ENCODE assay signal across 11 cellular contexts in the genomic region with DNA sequence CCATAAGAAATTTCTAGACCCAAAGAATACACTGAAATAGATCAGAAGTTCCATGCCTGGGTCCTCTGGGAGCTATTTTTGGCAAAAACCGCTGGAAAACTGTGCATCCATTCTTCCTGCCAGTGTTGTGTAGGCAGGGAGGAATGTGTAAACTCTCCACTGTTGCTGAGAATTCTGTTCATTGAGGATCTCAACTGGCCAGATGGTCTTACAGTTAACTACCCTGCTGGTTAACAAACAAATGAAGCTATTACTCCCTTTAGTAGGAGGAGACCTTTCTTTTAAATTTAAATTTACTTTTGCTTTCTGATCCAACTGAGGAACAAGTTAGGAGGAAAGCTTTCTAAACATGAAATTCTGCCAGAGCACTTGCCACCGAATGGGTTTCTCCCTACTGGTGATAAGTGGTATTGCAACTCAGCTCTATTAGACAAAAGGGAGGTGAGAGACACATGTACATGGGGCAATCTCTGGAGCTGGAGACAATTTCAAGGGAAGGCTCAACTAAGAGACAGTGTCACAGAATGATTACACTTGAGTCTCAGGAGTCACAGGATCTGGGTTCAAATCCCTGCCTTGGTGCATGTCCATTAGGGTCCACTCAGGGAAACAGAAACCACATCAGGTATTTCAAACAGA. TPM values are rescaled to one million over a fixed set of nuclear protein-coding genes. Genes with fewer than 3 reads are reported as not detected.
DNase-seq lines count a peak whose midpoint lies in the region; ATAC-seq and TF ChIP-seq lines count a peak whose summit lies in the region.
"Had no signal": no experiment of that assay in that cellular context is flagged by ENCODE, and none has a peak within 500 bp of the region (broad histone marks: within the 10 kb centered on the region; RNA-seq: fewer than 3 reads in every experiment).

No MANE protein-coding gene starts in this region.

- ATAC-seq in thoracic aorta (ENCODE audit: insufficient number of reproducible peaks, low FRiP score, low read depth), result no peak
- ATAC-seq in activated naive CD8-positive, alpha-beta T cell treated with anti-CD3 and anti-CD28 coated beads, Interleukin-2, amount 50 U/mL, for 24 hours, result no peak
- ATAC-seq in HG02970 (IDR thresholded peaks at IDR 0.05; ENCODE audit: low FRiP score, unreplicated experiment), result no peak
- ATAC-seq: activated CD4-positive, alpha-beta T cell treated with anti-CD3 and anti-CD28 coated beads for 36 hours; mucosa of descending colon had no signal

- H3K27ac Mint-ChIP-seq in activated CD4-positive, alpha-beta T cell treated with anti-CD3 and anti-CD28 coated beads, Interleukin-2, amount 10 ng/mL, durations not matched to agents 24 days and 14 days, result peak overlapping the region; percentile 57
- no peak overlapping the region for H3K27ac Mint-ChIP-seq in activated naive CD8-positive, alpha-beta T cell treated with anti-CD3 and anti-CD28 coated beads, Interleukin-2, amount 50 U/mL, for 24 hours
- H3K27ac Mint-ChIP-seq: activated CD4-positive, alpha-beta T cell treated with anti-CD3 and anti-CD28 coated beads for 36 hours had no signal

- DNase-seq in activated CD4-positive, alpha-beta T cell treated with anti-CD3 and anti-CD28 coated beads, Interleukin-2, amount 10 ng/mL, durations not matched to agents 24 days and 14 days, result no peak
- no peak for DNase-seq in activated CD4-positive, alpha-beta T cell treated with anti-CD3 and anti-CD28 coated beads for 1 hour
- DNase-seq in OCI-M1 (lab: John Stamatoyannopoulos, UW) (peak; percentile 67), fibroblast of mammary gland (ENCODE audit: low read depth) (no peak), thoracic aorta (ENCODE audit: low spot score) (no peak)
- DNase-seq in activated naive CD8-positive, alpha-beta T cell treated with anti-CD3 and anti-CD28 coated beads, Interleukin-2, amount 50 U/mL, for 24 hours, result no peak
- DNase-seq in central memory CD4-positive, alpha-beta T cell, result no peak
- DNase-seq: activated CD4-positive, alpha-beta T cell treated with anti-CD3 and anti-CD28 coated beads for 36 hours; foreskin melanocyte; mucosa of descending colon had no signal

- H3K36me3 ChIP-seq in thoracic aorta, result no peaks in the 10 kb centered on the region

- no peaks in the 10 kb centered on the region for H3K27me3 ChIP-seq in thoracic aorta (replicated peaks; ENCODE audit: insufficient read depth)

- peaks cover 28% of the 10 kb centered on the region for H3K4me1 Mint-ChIP-seq in activated CD4-positive, alpha-beta T cell treated with anti-CD3 and anti-CD28 coated beads, Interleukin-2, amount 10 ng/mL, durations not matched to agents 24 days and 14 days
- H3K4me1 Mint-ChIP-seq in activated naive CD8-positive, alpha-beta T cell treated with anti-CD3 and anti-CD28 coated beads, Interleukin-2, amount 50 U/mL, for 24 hours, result peaks cover 25% of the 10 kb centered on the region

- intact Hi-C loops in activated CD4-positive, alpha-beta T cell treated with anti-CD3 and anti-CD28 coated beads, Interleukin-2, amount 10 ng/mL, durations not matched to agents 24 days and 14 days (cut with micrococcal nuclease), result loop anchor here (2.0 kb wide), 1 partner anchor 20 kb away; no protein-coding TSS in a partner anchor

- TF ChIP-seq CTCF in fibroblast of mammary gland (conservative IDR thresholded peaks at IDR 0.05; ENCODE audit: control insufficient read depth, insufficient read depth, low read depth, low read length) (peak; percentile 67), thoracic aorta (IDR thresholded peaks at IDR 0.05) (peak; percentile 39)

- no peak overlapping the region for H3K27ac ChIP-seq in thoracic aorta

- H3K4me3 ChIP-seq in fibroblast of mammary gland (ENCODE audit: control insufficient read depth, low read depth, low read length), result no peak overlapping the region
- no peak overlapping the region for H3K4me3 ChIP-seq in thoracic aorta
- H3K4me3 ChIP-seq: mucosa of descending colon had no signal

- H3K9me3 ChIP-seq in thoracic aorta, result peaks cover 6% of the 10 kb centered on the region

- no peaks in the 10 kb centered on the region for H3K4me1 ChIP-seq in thoracic aorta (ENCODE audit: control insufficient read depth in 1 of 2, low read depth in 2 of 2)

- H3K36me3 Mint-ChIP-seq in activated CD4-positive, alpha-beta T cell treated with anti-CD3 and anti-CD28 coated beads, Interleukin-2, amount 10 ng/mL, durations not matched to agents 24 days and 14 days (ENCODE audit: low read depth), result peaks cover 21% of the 10 kb centered on the region
- H3K36me3 Mint-ChIP-seq in activated naive CD8-positive, alpha-beta T cell treated with anti-CD3 and anti-CD28 coated beads, Interleukin-2, amount 50 U/mL, for 24 hours (ENCODE audit: low read depth), result peaks cover 13% of the 10 kb centered on the region

- H3K27me3 Mint-ChIP-seq in activated CD4-positive, alpha-beta T cell treated with anti-CD3 and anti-CD28 coated beads, Interleukin-2, amount 10 ng/mL, durations not matched to agents 24 days and 14 days, result no peaks in the 10 kb centered on the region
- no peaks in the 10 kb centered on the region for H3K27me3 Mint-ChIP-seq in activated naive CD8-positive, alpha-beta T cell treated with anti-CD3 and anti-CD28 coated beads, Interleukin-2, amount 50 U/mL, for 24 hours
- H3K27me3 Mint-ChIP-seq: activated CD4-positive, alpha-beta T cell treated with anti-CD3 and anti-CD28 coated beads for 36 hours had no signal

- H3K4me3 Mint-ChIP-seq in activated CD4-positive, alpha-beta T cell treated with anti-CD3 and anti-CD28 coated beads, Interleukin-2, amount 10 ng/mL, durations not matched to agents 24 days and 14 days, result no peak overlapping the region
- H3K4me3 Mint-ChIP-seq in activated naive CD8-positive, alpha-beta T cell treated with anti-CD3 and anti-CD28 coated beads, Interleukin-2, amount 50 U/mL, for 24 hours, result no peak overlapping the region
- H3K4me3 Mint-ChIP-seq: activated CD4-positive, alpha-beta T cell treated with anti-CD3 and anti-CD28 coated beads for 36 hours had no signal

- H3K9me3 Mint-ChIP-seq in activated CD4-positive, alpha-beta T cell treated with anti-CD3 and anti-CD28 coated beads, Interleukin-2, amount 10 ng/mL, durations not matched to agents 24 days and 14 days, result peaks cover 11% of the 10 kb centered on the region
- H3K9me3 Mint-ChIP-seq in activated naive CD8-positive, alpha-beta T cell treated with anti-CD3 and anti-CD28 coated beads, Interleukin-2, amount 50 U/mL, for 24 hours, result peaks cover 28% of the 10 kb centered on the region

RNA-seq across cellular contexts. Expression of gene SOCS1, which starts 37.6 kb away (rescaled TPM):
- 152 and 153 TPM in 2 replicates for total RNA-seq in activated CD4-positive, alpha-beta T cell treated with anti-CD3 and anti-CD28 coated beads, Interleukin-2, amount 10 ng/mL, durations not matched to agents 24 days and 14 days
- total RNA-seq in thoracic aorta, result 10 to 100 TPM; 16.9 to 22.6 TPM

RNA-seq across cellular contexts. Expression of gene TNP2, which starts 50.7 kb away (rescaled TPM):
- not detected in 2 replicates for total RNA-seq in activated CD4-positive, alpha-beta T cell treated with anti-CD3 and anti-CD28 coated beads, Interleukin-2, amount 10 ng/mL, durations not matched to agents 24 days and 14 days
- total RNA-seq in thoracic aorta, result not detected
- total RNA-seq: activated CD4-positive, alpha-beta T cell treated with anti-CD3 and anti-CD28 coated beads for 36 hours; mucosa of descending colon had no signal

RNA-seq across cellular contexts. Expression of gene PRM3, which starts 55.0 kb away (rescaled TPM):
- total RNA-seq in activated CD4-positive, alpha-beta T cell treated with anti-CD3 and anti-CD28 coated beads, Interleukin-2, amount 10 ng/mL, durations not matched to agents 24 days and 14 days, result not detected in 2 replicates
- total RNA-seq in thoracic aorta, result not detected
- total RNA-seq: activated CD4-positive, alpha-beta T cell treated with anti-CD3 and anti-CD28 coated beads for 36 hours; mucosa of descending colon had no signal

RNA-seq across cellular contexts. Expression of gene PRM2, which starts 57.8 kb away (rescaled TPM):
- not detected in 2 replicates for total RNA-seq in activated CD4-positive, alpha-beta T cell treated with anti-CD3 and anti-CD28 coated beads, Interleukin-2, amount 10 ng/mL, durations not matched to agents 24 days and 14 days
- total RNA-seq in thoracic aorta, result not detected
- total RNA-seq: activated CD4-positive, alpha-beta T cell treated with anti-CD3 and anti-CD28 coated beads for 36 hours; mucosa of descending colon had no signal
